ENCODE assay signal across 8 cellular contexts in genomic region chr7:26200113-26200443, GRCh38. TPM values are rescaled to one million over a fixed set of nuclear protein-coding genes. Genes with fewer than 3 reads are reported as not detected.
DNase-seq lines count a peak whose midpoint lies in the region; ATAC-seq and TF ChIP-seq lines count a peak whose summit lies in the region.

No MANE protein-coding gene starts in this region.

- peaks cover 0 to 14% of the 10 kb centered on the region in 2 donors for H3K27me3 Mint-ChIP-seq in CD8-positive, alpha-beta memory T cell
- no peaks in the 10 kb centered on the region for H3K27me3 Mint-ChIP-seq in activated CD8-positive, alpha-beta T cell treated with anti-CD3 and anti-CD28 coated beads, Interleukin-2, amount 10 ng/mL, durations not matched to agents 7 days and 5 days (ENCODE audit: low read depth)

- peaks cover 34 to 67% (median 36%) of the 10 kb centered on the region in 3 donors for H3K36me3 Mint-ChIP-seq in CD8-positive, alpha-beta memory T cell
- peaks cover 85% of the 10 kb centered on the region for H3K36me3 Mint-ChIP-seq in activated CD8-positive, alpha-beta T cell treated with anti-CD3 and anti-CD28 coated beads, Interleukin-2, amount 10 ng/mL, durations not matched to agents 7 days and 5 days (ENCODE audit: low read depth)

- peak; percentile 68 to 85 (median 79) for DNase-seq in CD8-positive, alpha-beta memory T cell
- peak; percentile 55 for DNase-seq in NCI-H345 treated with DMSO at 0.1 percent for 48 hours (lab: John Stamatoyannopoulos, UW; ENCODE audit: unreplicated experiment)
- DNase-seq in activated CD8-positive, alpha-beta T cell treated with anti-CD3 and anti-CD28 coated beads, Interleukin-2, amount 10 ng/mL, durations not matched to agents 7 days and 5 days: peak; percentile 85
- DNase-seq in stimulated activated CD8-positive, alpha-beta memory T cell treated with anti-CD3 and anti-CD28 coated beads, Interleukin-15, amount 100 ng/mL, for 24 hours (ENCODE audit: low read depth): peak; percentile 65

- peak overlapping the region; percentile 94 for H3K4me3 ChIP-seq in CD8-positive, alpha-beta memory T cell (ENCODE audit: low read length)
- H3K4me3 ChIP-seq in HEK293 (ENCODE audit: low read depth, low read length) (peak overlapping the region; percentile 100), ectodermal cell (ENCODE audit: insufficient read depth, low read depth, low read length) (peak overlapping the region; percentile 98), mesodermal cell (ENCODE audit: extremely low read depth, insufficient read depth, low read length, poor library complexity, severe bottlenecking) (peak overlapping the region; percentile 93)

- peak; percentile 24 for ATAC-seq in activated CD8-positive, alpha-beta T cell treated with anti-CD3 and anti-CD28 coated beads, Interleukin-2, amount 10 ng/mL, durations not matched to agents 7 days and 5 days
- ATAC-seq in HG02884 (IDR thresholded peaks at IDR 0.05; ENCODE audit: unreplicated experiment): no peak

- peak overlapping the region; percentile 95 to 100 (median 98) for H3K27ac Mint-ChIP-seq in CD8-positive, alpha-beta memory T cell
- H3K27ac Mint-ChIP-seq in activated CD8-positive, alpha-beta T cell treated with anti-CD3 and anti-CD28 coated beads, Interleukin-2, amount 10 ng/mL, durations not matched to agents 7 days and 5 days: peak overlapping the region; percentile 100

- peak overlapping the region; percentile 92 to 100 (median 99) for H3K4me3 Mint-ChIP-seq in CD8-positive, alpha-beta memory T cell
- H3K4me3 Mint-ChIP-seq in activated CD8-positive, alpha-beta T cell treated with anti-CD3 and anti-CD28 coated beads, Interleukin-2, amount 10 ng/mL, durations not matched to agents 7 days and 5 days: peak overlapping the region; percentile 100

- no peaks in the 10 kb centered on the region for H3K9me3 ChIP-seq in CD8-positive, alpha-beta memory T cell (ENCODE audit: low read length)
- H3K9me3 ChIP-seq in HEK293 (ENCODE audit: control insufficient read depth, insufficient read depth, low read depth, low read length): no peaks in the 10 kb centered on the region
- H3K9me3 ChIP-seq in ectodermal cell (ENCODE audit: control insufficient read depth, low read length): no peaks in the 10 kb centered on the region
- no peaks in the 10 kb centered on the region for H3K9me3 ChIP-seq in mesodermal cell (ENCODE audit: control insufficient read depth, low read length)

- peaks cover 51 to 60% (median 54%) of the 10 kb centered on the region in 3 donors for H3K4me1 Mint-ChIP-seq in CD8-positive, alpha-beta memory T cell
- H3K4me1 Mint-ChIP-seq in activated CD8-positive, alpha-beta T cell treated with anti-CD3 and anti-CD28 coated beads, Interleukin-2, amount 10 ng/mL, durations not matched to agents 7 days and 5 days (ENCODE audit: low read depth): peaks cover 35% of the 10 kb centered on the region

- POLR2A ChIA-PET in CD8-positive, alpha-beta memory T cell (lab: Charles Lee): interaction anchor here (0.7 to 6.1 kb wide), 11 partner anchors 8 to 94 kb away, joined by 3 to 55 read pairs (median 4); partner anchors contain the start of genes NFE2L3 and SNX10
- POLR2A ChIA-PET in HEK293 (lab: Yijun Ruan, JAX): interaction anchor here (0.5 to 6.0 kb wide), 25 partner anchors 9 to 1255 kb away, joined by 3 to 56 read pairs (median 4); partner anchors contain the start of genes HOXA5, HOXA7, NFE2L3 and SNX10
- POLR2A ChIA-PET in activated CD8-positive, alpha-beta T cell treated with anti-CD3 and anti-CD28 coated beads, Interleukin-2, amount 10 ng/mL, durations not matched to agents 7 days and 5 days (lab: Charles Lee): interaction anchor here (0.6 to 12.0 kb wide), 20 partner anchors 9 to 1286 kb away, joined by 3 to 187 read pairs (median 6); partner anchors contain the start of gene NFE2L3

- H3K27me3 ChIP-seq in CD8-positive, alpha-beta memory T cell (ENCODE audit: insufficient read depth, low read length, poor library complexity, severe bottlenecking): no peaks in the 10 kb centered on the region
- H3K27me3 ChIP-seq in ectodermal cell (ENCODE audit: control insufficient read depth, insufficient read depth, low read length, poor library complexity, severe bottlenecking): no peaks in the 10 kb centered on the region

- H3K36me3 ChIP-seq in CD8-positive, alpha-beta memory T cell (ENCODE audit: insufficient read depth, low read length): peaks cover 42% of the 10 kb centered on the region
- H3K36me3 ChIP-seq in HEK293 (ENCODE audit: control insufficient read depth in 2 of 2, insufficient read depth in 1 of 2, low read length in 2 of 2) (peaks cover 27 to 62% of the 10 kb centered on the region in 2 experiments), ectodermal cell (ENCODE audit: control insufficient read depth, insufficient read depth, low read length) (peaks cover 25% of the 10 kb centered on the region), mesodermal cell (ENCODE audit: control insufficient read depth, insufficient read depth, low read length) (peaks cover 48% of the 10 kb centered on the region)

- TF ChIP-seq CTCF in HEK293 (tag by site-specific recombination; IDR thresholded peaks at IDR 0.05): no peak

- peaks cover 0 to 5% (median 0%) of the 10 kb centered on the region in 5 donors for H3K9me3 Mint-ChIP-seq in CD8-positive, alpha-beta memory T cell
- H3K9me3 Mint-ChIP-seq in activated CD8-positive, alpha-beta T cell treated with anti-CD3 and anti-CD28 coated beads, Interleukin-2, amount 10 ng/mL, durations not matched to agents 7 days and 5 days (ENCODE audit: insufficient read depth): no peaks in the 10 kb centered on the region

- peaks cover 38% of the 10 kb centered on the region for H3K4me1 ChIP-seq in CD8-positive, alpha-beta memory T cell (ENCODE audit: insufficient read depth, low read length)
- H3K4me1 ChIP-seq in HEK293 (ENCODE audit: control insufficient read depth, insufficient read depth, low read length) (peaks cover 6% of the 10 kb centered on the region; the same call in 1 of the 2 replicates), ectodermal cell (ENCODE audit: control insufficient read depth, insufficient read depth, low read length) (peaks cover 21% of the 10 kb centered on the region), mesodermal cell (ENCODE audit: control insufficient read depth, insufficient read depth, low read length, poor library complexity, severe bottlenecking) (peaks cover 14% of the 10 kb centered on the region)

- 0% methylated on average over 28 of the region's 28 CpGs for WGBS in ectodermal cell, 2 experiments
- WGBS in mesodermal cell (ENCODE audit: insufficient coverage in 2 of 2), 2 experiments: 0% methylated on average over 8 to 13 of the region's 28 CpGs

- CTCF ChIA-PET in CD8-positive, alpha-beta memory T cell (lab: Charles Lee): interaction anchor here (1.3 to 10.1 kb wide), 8 partner anchors 8 to 307 kb away, joined by 4 to 94 read pairs (median 9); partner anchors contain the start of gene NFE2L3
- CTCF ChIA-PET in HEK293 (lab: Yijun Ruan, JAX): interaction anchor here (0.8 kb wide), 1 partner anchor 166 kb away, joined by 3 read pairs; no protein-coding TSS in a partner anchor
- CTCF ChIA-PET in activated CD8-positive, alpha-beta T cell treated with anti-CD3 and anti-CD28 coated beads, Interleukin-2, amount 10 ng/mL, durations not matched to agents 7 days and 5 days (lab: Charles Lee): interaction anchor here (0.8 to 12.8 kb wide), 8 partner anchors 12 to 306 kb away, joined by 3 to 222 read pairs (median 8); partner anchors contain the start of gene NFE2L3

- peak overlapping the region; percentile 93 for H3K27ac ChIP-seq in CD8-positive, alpha-beta memory T cell (ENCODE audit: low read depth, low read length)
- H3K27ac ChIP-seq in HEK293 (ENCODE audit: extremely low read depth, low read depth, low read length) (peak overlapping the region; percentile 100), ectodermal cell (ENCODE audit: insufficient read depth, low read depth, low read length, poor library complexity, severe bottlenecking) (peak overlapping the region; percentile 99), mesodermal cell (ENCODE audit: low read depth, low read length, severe bottlenecking) (peak overlapping the region; percentile 99)

TF ChIP-seq in HEK293, 187 proteins besides CTCF, POLR2A, EP300 and RAD21 (continues in another document):
- TF ChIP-seq KLF7 (tag by site-specific recombination; IDR thresholded peaks at IDR 0.05; ENCODE audit: borderline replicate concordance): 0 out of 2 replicates have a peak, but pooled peaks have one; percentile 13

RNA-seq across cellular contexts. Expression of gene HNRNPA2B1, which starts 0.5 kb away (rescaled TPM):
- total RNA-seq in CD8-positive, alpha-beta memory T cell: 100 to 1,000 TPM; 950 to 966 TPM
- polyA plus RNA-seq in CD8-positive, alpha-beta memory T cell: 742 TPM
- total RNA-seq in activated CD8-positive, alpha-beta T cell treated with anti-CD3 and anti-CD28 coated beads, Interleukin-2, amount 10 ng/mL, durations not matched to agents 7 days and 5 days: 100 to 1,000 TPM; 882 to 899 TPM
- 1,829 TPM for polyA plus RNA-seq in ectodermal cell (2013, experiment 1 of 4)
- 1,781 TPM for polyA plus RNA-seq in ectodermal cell (2013, experiment 2 of 4)
- 1,089 TPM for polyA plus RNA-seq in ectodermal cell (2013, experiment 3 of 4)
- polyA plus RNA-seq in ectodermal cell (2013, experiment 4 of 4): 1,208 TPM
- 704 TPM for polyA plus RNA-seq in mesodermal cell (2013, experiment 1 of 2)
- 808 TPM for polyA plus RNA-seq in mesodermal cell (2013, experiment 2 of 2)

RNA-seq across cellular contexts. Expression of gene CBX3, which starts 1.5 kb away (rescaled TPM):
- 100 to 1,000 TPM; 293 to 296 TPM for total RNA-seq in CD8-positive, alpha-beta memory T cell
- polyA plus RNA-seq in CD8-positive, alpha-beta memory T cell: 107 TPM
- 100 to 1,000 TPM; 254 to 269 TPM for total RNA-seq in activated CD8-positive, alpha-beta T cell treated with anti-CD3 and anti-CD28 coated beads, Interleukin-2, amount 10 ng/mL, durations not matched to agents 7 days and 5 days
- polyA plus RNA-seq in ectodermal cell (2013, experiment 1 of 4): 236 TPM
- 246 TPM for polyA plus RNA-seq in ectodermal cell (2013, experiment 2 of 4)
- polyA plus RNA-seq in ectodermal cell (2013, experiment 3 of 4): 214 TPM
- polyA plus RNA-seq in ectodermal cell (2013, experiment 4 of 4): 223 TPM
- polyA plus RNA-seq in mesodermal cell (2013, experiment 1 of 2): 210 TPM
- polyA plus RNA-seq in mesodermal cell (2013, experiment 2 of 2): 263 TPM

RNA-seq across cellular contexts. Expression of gene NFE2L3, which starts 48.1 kb away (rescaled TPM):
- total RNA-seq in CD8-positive, alpha-beta memory T cell: 10 to 100 TPM; 43.5 to 47.4 TPM
- 6.5 TPM for polyA plus RNA-seq in CD8-positive, alpha-beta memory T cell
- 10 to 100 TPM in 1 of 2 experiments, 1 to 10 TPM in 1; 9.7 to 10.4 TPM for total RNA-seq in activated CD8-positive, alpha-beta T cell treated with anti-CD3 and anti-CD28 coated beads, Interleukin-2, amount 10 ng/mL, durations not matched to agents 7 days and 5 days
- 7.0 TPM for polyA plus RNA-seq in ectodermal cell (2013, experiment 1 of 4)
- 5.7 TPM for polyA plus RNA-seq in ectodermal cell (2013, experiment 2 of 4)
- polyA plus RNA-seq in ectodermal cell (2013, experiment 3 of 4): 5.4 TPM
- polyA plus RNA-seq in ectodermal cell (2013, experiment 4 of 4): 6.2 TPM
- 19.0 TPM for polyA plus RNA-seq in mesodermal cell (2013, experiment 1 of 2)
- 18.1 TPM for polyA plus RNA-seq in mesodermal cell (2013, experiment 2 of 2)
